8 cellular contexts compared by ENCODE assay signal in genomic region chr15:48352474-48353072, GRCh38. TPM values are rescaled to one million over a fixed set of nuclear protein-coding genes. Genes with fewer than 3 reads are reported as not detected.
DNase-seq lines count a peak whose midpoint lies in the region; ATAC-seq and TF ChIP-seq lines count a peak whose summit lies in the region.

No MANE protein-coding gene starts in this region.

- H3K27me3 ChIP-seq in PC-9 (ENCODE audit: insufficient read depth, low read depth), result no peaks in the 10 kb centered on the region
- no peaks in the 10 kb centered on the region for H3K27me3 ChIP-seq in foreskin keratinocyte
- no peaks in the 10 kb centered on the region for H3K27me3 ChIP-seq in parathyroid adenoma (ENCODE audit: control insufficient read depth, insufficient read depth, low read length)

- no peak for TF ChIP-seq POLR2A in lower leg skin (IDR thresholded peaks at IDR 0.05)

- peaks cover 8% of the 10 kb centered on the region for H3K27me3 Mint-ChIP-seq in activated T-helper 1 cell treated with anti-CD3 and anti-CD28 coated beads, Interleukin-12 subunit alpha, Interleukin-12 subunit beta, Interleukin-2, Interleukin-4 antibody, amounts not matched to agents 30 ng/mL and 10 ng/mL and 1 ng/mL, durations not matched to agents 14 hours and 24 hours and 36 hours (ENCODE audit: insufficient read depth)

- H3K79me2 ChIP-seq in PC-9 (ENCODE audit: low read depth) (no peaks in the 10 kb centered on the region), parathyroid adenoma (no peaks in the 10 kb centered on the region)

- TF ChIP-seq CTCF in PC-9 (conservative IDR thresholded peaks at IDR 0.05) (peak; percentile 79), foreskin keratinocyte (conservative IDR thresholded peaks at IDR 0.05) (peak; percentile 88), parathyroid adenoma (IDR thresholded peaks at IDR 0.05) (peak; percentile 68), lower leg skin (IDR thresholded peaks at IDR 0.05) (no peak)

- CTCF ChIA-PET in PC-9 (lab: Charles Lee), result interaction anchor here (0.6 to 1.0 kb wide), 6 partner anchors 18 to 1839 kb away, joined by 3 to 7 read pairs (median 3); no protein-coding TSS in a partner anchor

- no peak overlapping the region for H3K4me3 Mint-ChIP-seq in activated T-helper 1 cell treated with anti-CD3 and anti-CD28 coated beads, Interleukin-12 subunit alpha, Interleukin-12 subunit beta, Interleukin-2, Interleukin-4 antibody, amounts not matched to agents 30 ng/mL and 10 ng/mL and 1 ng/mL, durations not matched to agents 14 hours and 24 hours and 36 hours

- H3K4me2 ChIP-seq in PC-9, result peak overlapping the region; percentile 53; the same call in 1 of the 2 replicates
- H3K4me2 ChIP-seq in parathyroid adenoma (ENCODE audit: low read length), result no peak overlapping the region

- ATAC-seq in GM21381 (IDR thresholded peaks at IDR 0.05; ENCODE audit: unreplicated experiment) (peak; percentile 69), foreskin keratinocyte (peak; percentile 91)

- DNase-seq in COR-L47 (lab: John Stamatoyannopoulos, UW) (peak; percentile 82), KG1 (lab: John Stamatoyannopoulos, UW) (peak; percentile 8), PC-9 (peak; percentile 44 to 61), foreskin keratinocyte (peak in 1 of 2 donors; percentile 47), lower leg skin (ENCODE audit: low spot score in 2 of 2) (no peak)
- peak; percentile 32 for DNase-seq in activated T-helper 1 cell treated with anti-CD3 and anti-CD28 coated beads, Interleukin-12 subunit alpha, Interleukin-12 subunit beta, Interleukin-2, Interleukin-4 antibody, amounts not matched to agents 30 ng/mL and 10 ng/mL and 1 ng/mL, durations not matched to agents 14 hours and 24 hours and 36 hours (ENCODE audit: low spot score)

- POLR2A ChIA-PET in PC-9 (lab: Charles Lee; ENCODE audit: unreplicated experiment), result interaction anchor here (0.7 kb wide), 1 partner anchor 647 kb away, joined by 5 read pairs; no protein-coding TSS in a partner anchor

- H4K20me1 ChIP-seq in PC-9 (ENCODE audit: insufficient read depth), result no peaks in the 10 kb centered on the region

- H3K27ac ChIP-seq in PC-9 (no peak overlapping the region), foreskin keratinocyte (no peak overlapping the region), parathyroid adenoma (no peak overlapping the region)

- no peak overlapping the region for H3K27ac Mint-ChIP-seq in activated T-helper 1 cell treated with anti-CD3 and anti-CD28 coated beads, Interleukin-12 subunit alpha, Interleukin-12 subunit beta, Interleukin-2, Interleukin-4 antibody, amounts not matched to agents 30 ng/mL and 10 ng/mL and 1 ng/mL, durations not matched to agents 14 hours and 24 hours and 36 hours

- no peaks in the 10 kb centered on the region for H3K9me3 Mint-ChIP-seq in activated T-helper 1 cell treated with anti-CD3 and anti-CD28 coated beads, Interleukin-12 subunit alpha, Interleukin-12 subunit beta, Interleukin-2, Interleukin-4 antibody, amounts not matched to agents 30 ng/mL and 10 ng/mL and 1 ng/mL, durations not matched to agents 14 hours and 24 hours and 36 hours

- H3K4me1 ChIP-seq in PC-9 (replicated peaks; ENCODE audit: insufficient read depth), result no peaks in the 10 kb centered on the region
- peaks cover 4% of the 10 kb centered on the region for H3K4me1 ChIP-seq in foreskin keratinocyte
- no peaks in the 10 kb centered on the region for H3K4me1 ChIP-seq in parathyroid adenoma

- intact Hi-C loops in PC-9 (cut with micrococcal nuclease; ENCODE audit: unreplicated experiment), result loop anchor here (10.0 kb wide), 1 partner anchor 1792 kb away; no protein-coding TSS in a partner anchor
- intact Hi-C loops in activated T-helper 1 cell treated with anti-CD3 and anti-CD28 coated beads, Interleukin-12 subunit alpha, Interleukin-12 subunit beta, Interleukin-2, Interleukin-4 antibody, amounts not matched to agents 30 ng/mL and 10 ng/mL and 1 ng/mL, durations not matched to agents 14 hours and 24 hours and 36 hours (cut with micrococcal nuclease), result loop anchor here (2.0 kb wide), 1 partner anchor 20 kb away; no protein-coding TSS in a partner anchor
- intact Hi-C loops in lower leg skin (cut with DNase I; ENCODE audit: low total_unique reads), result loop anchor here (10.0 kb wide), 1 partner anchor 452 kb away; no protein-coding TSS in a partner anchor

- H2AFZ ChIP-seq in PC-9, result no peak overlapping the region
- H2AFZ ChIP-seq in parathyroid adenoma, result peak overlapping the region; percentile 50

- H3K9me3 ChIP-seq in PC-9 (ENCODE audit: insufficient read depth, low read depth) (no peaks in the 10 kb centered on the region), parathyroid adenoma (ENCODE audit: control insufficient read depth, low read length) (no peaks in the 10 kb centered on the region)

- H3K36me3 ChIP-seq in PC-9 (ENCODE audit: low read depth) (no peaks in the 10 kb centered on the region), parathyroid adenoma (ENCODE audit: control insufficient read depth, insufficient read depth, low read length) (no peaks in the 10 kb centered on the region)

- H3K9me2 ChIP-seq in PC-9 (ENCODE audit: insufficient read depth), result no peaks in the 10 kb centered on the region

- peaks cover 11% of the 10 kb centered on the region for H3K4me1 Mint-ChIP-seq in activated T-helper 1 cell treated with anti-CD3 and anti-CD28 coated beads, Interleukin-12 subunit alpha, Interleukin-12 subunit beta, Interleukin-2, Interleukin-4 antibody, amounts not matched to agents 30 ng/mL and 10 ng/mL and 1 ng/mL, durations not matched to agents 14 hours and 24 hours and 36 hours (ENCODE audit: low read depth)

- no TSS peak for BruUV-seq in PC-9 (replicated peaks; lab: Mats Ljungman, UMichigan)

- H3K4me3 ChIP-seq in PC-9 (no peak overlapping the region), parathyroid adenoma (ENCODE audit: low read depth, low read length) (no peak overlapping the region), lower leg skin (ENCODE audit: low read depth, poor library complexity, severe bottlenecking) (no peak overlapping the region)

- H3F3A ChIP-seq in PC-9 (ENCODE audit: insufficient read depth, low read depth), result 0 out of 2 replicates have a peak, but pooled peaks cover 7% of the 10 kb centered on the region

- 9 to 10% methylated on average over 6 of the region's 6 CpGs for WGBS in lower leg skin, 2 donors

- H3K9ac ChIP-seq in parathyroid adenoma, result no peak overlapping the region

- no peaks in the 10 kb centered on the region for H3K36me3 Mint-ChIP-seq in activated T-helper 1 cell treated with anti-CD3 and anti-CD28 coated beads, Interleukin-12 subunit alpha, Interleukin-12 subunit beta, Interleukin-2, Interleukin-4 antibody, amounts not matched to agents 30 ng/mL and 10 ng/mL and 1 ng/mL, durations not matched to agents 14 hours and 24 hours and 36 hours (ENCODE audit: low read depth)

RNA-seq across cellular contexts. Expression of gene DUT, which starts 21.3 kb away (rescaled TPM):
- total RNA-seq in PC-9 (2021) (148 and 169 TPM in 2 replicates), foreskin keratinocyte (93.8 and 113 TPM in 2 replicates), lower leg skin (100 to 1,000 TPM in 1 of 4 donors, 10 to 100 TPM in 3; 69.6 to 140 (median 84.0) TPM)
- 244 and 252 TPM in 2 replicates for total RNA-seq in activated T-helper 1 cell treated with anti-CD3 and anti-CD28 coated beads, Interleukin-12 subunit alpha, Interleukin-12 subunit beta, Interleukin-2, Interleukin-4 antibody, amounts not matched to agents 30 ng/mL and 10 ng/mL and 1 ng/mL, durations not matched to agents 14 hours and 24 hours and 36 hours
- polyA plus RNA-seq in foreskin keratinocyte, result 160 and 193 TPM in 2 replicates

Comparison
In these comparisons a context has a peak if more than half of its experiments do, and no peak if none do; other contexts are left out.
1. DNase-seq: peak in COR-L47 (single experiment), KG1 (single experiment), PC-9 (2 of 2) and activated T-helper 1 cell treated with anti-CD3 and anti-CD28 coated beads, Interleukin-12 subunit alpha, Interleukin-12 subunit beta, Interleukin-2, Interleukin-4 antibody, amounts not matched to agents 30 ng/mL and 10 ng/mL and 1 ng/mL, durations not matched to agents 14 hours and 24 hours and 36 hours (single experiment); none in lower leg skin (0 of 2).
2. CTCF ChIP-seq: peak in PC-9 (single experiment), foreskin keratinocyte (single experiment) and parathyroid adenoma (single experiment); none in lower leg skin (0 of 3).